In genomic region chr17:16463341-16464000, GRCh38 we compare ENCODE assay signal across 9 cellular contexts. TPM values are rescaled to one million over a fixed set of nuclear protein-coding genes. Genes with fewer than 3 reads are reported as not detected.
A peak's percentile ranks its signal among the peaks of the same experiment; 100 is the strongest.
DNase-seq lines count a peak whose midpoint lies in the region; ATAC-seq and TF ChIP-seq lines count a peak whose summit lies in the region.
"Had no signal": no experiment of that assay in that cellular context is flagged by ENCODE, and none has a peak within 500 bp of the region (broad histone marks: within the 10 kb centered on the region; RNA-seq: fewer than 3 reads in every experiment).

No MANE protein-coding gene starts in this region.

- H3K4me3 ChIP-seq in HFF-Myc (replicated peaks; ENCODE audit: low read depth, low read length) (no peak overlapping the region), SJCRH30 (no peak overlapping the region), fibroblast of the aortic adventitia (ENCODE audit: low read depth, low read length) (no peak overlapping the region), skeletal muscle satellite cell (ENCODE audit: low read length) (no peak overlapping the region), tibial artery (no peak overlapping the region)

- no peaks in the 10 kb centered on the region for H3K27me3 Mint-ChIP-seq in activated T-helper 2 cell treated with anti-CD3 and anti-CD28 coated beads, Interferon-gamma antibody, Interleukin-2, Interleukin-4, amounts not matched to agents 10 μg/mL and 5 μg/mL and 100 μg/mL, durations not matched to agents 14 hours and 24 hours and 36 hours (ENCODE audit: low read depth)

- no peak overlapping the region for H3K9ac ChIP-seq in skeletal muscle satellite cell (ENCODE audit: low read depth, low read length)

- H3K9me3 ChIP-seq in SJCRH30 (replicated peaks) (no peaks in the 10 kb centered on the region), skeletal muscle satellite cell (replicated peaks; ENCODE audit: low read length) (no peaks in the 10 kb centered on the region), tibial artery (no peaks in the 10 kb centered on the region)

- H3K9me3 Mint-ChIP-seq in activated T-helper 2 cell treated with anti-CD3 and anti-CD28 coated beads, Interferon-gamma antibody, Interleukin-2, Interleukin-4, amounts not matched to agents 10 μg/mL and 5 μg/mL and 100 μg/mL, durations not matched to agents 14 hours and 24 hours and 36 hours: no peaks in the 10 kb centered on the region

- H3K4me1 ChIP-seq in SJCRH30 (peaks cover 5% of the 10 kb centered on the region; the same call in 1 of the 2 replicates), skeletal muscle satellite cell (ENCODE audit: control insufficient read depth, insufficient read depth, low read length) (peaks cover 12% of the 10 kb centered on the region), tibial artery (peaks cover 0 to 5% (median 0%) of the 10 kb centered on the region in 4 donors)

- no peak overlapping the region for H3K27ac Mint-ChIP-seq in activated T-helper 2 cell treated with anti-CD3 and anti-CD28 coated beads, Interferon-gamma antibody, Interleukin-2, Interleukin-4, amounts not matched to agents 10 μg/mL and 5 μg/mL and 100 μg/mL, durations not matched to agents 14 hours and 24 hours and 36 hours

- peak; percentile 32 for TF ChIP-seq CTCF in HFF-Myc (IDR thresholded peaks at IDR 0.05; ENCODE audit: low read depth, low read length, missing control alignments)
- peak; percentile 19 for TF ChIP-seq CTCF in fibroblast of the aortic adventitia (IDR thresholded peaks at IDR 0.05; ENCODE audit: insufficient read depth, low read length)
- TF ChIP-seq CTCF in tibial artery (IDR thresholded peaks at IDR 0.05): peak in 1 of 2 experiments; percentile 24

- no peaks in the 10 kb centered on the region for H3K4me1 Mint-ChIP-seq in activated T-helper 2 cell treated with anti-CD3 and anti-CD28 coated beads, Interferon-gamma antibody, Interleukin-2, Interleukin-4, amounts not matched to agents 10 μg/mL and 5 μg/mL and 100 μg/mL, durations not matched to agents 14 hours and 24 hours and 36 hours (ENCODE audit: low read depth)

- H3K36me3 ChIP-seq in SJCRH30: no peaks in the 10 kb centered on the region
- peaks cover 2% of the 10 kb centered on the region for H3K36me3 ChIP-seq in skeletal muscle satellite cell (ENCODE audit: insufficient read depth, low read length)
- peaks cover 0 to 16% (median 4%) of the 10 kb centered on the region in 3 donors for H3K36me3 ChIP-seq in tibial artery

- H3K4me3 Mint-ChIP-seq in activated T-helper 2 cell treated with anti-CD3 and anti-CD28 coated beads, Interferon-gamma antibody, Interleukin-2, Interleukin-4, amounts not matched to agents 10 μg/mL and 5 μg/mL and 100 μg/mL, durations not matched to agents 14 hours and 24 hours and 36 hours (ENCODE audit: low read depth): no peak overlapping the region

- H3K27ac ChIP-seq in SJCRH30 (no peak overlapping the region), tibial artery (no peak overlapping the region)
- H3K27ac ChIP-seq: HL-60 had no signal

- H3K4me2 ChIP-seq in skeletal muscle satellite cell (ENCODE audit: low read length): peak overlapping the region; percentile 14

- H3K27me3 ChIP-seq in SJCRH30 (no peaks in the 10 kb centered on the region), skeletal muscle satellite cell (ENCODE audit: control insufficient read depth, insufficient read depth, low read length) (peaks cover 3% of the 10 kb centered on the region), tibial artery (no peaks in the 10 kb centered on the region)

- ATAC-seq in HG02884 (IDR thresholded peaks at IDR 0.05; ENCODE audit: unreplicated experiment): no peak

- intact Hi-C loops in activated T-helper 2 cell treated with anti-CD3 and anti-CD28 coated beads, Interferon-gamma antibody, Interleukin-2, Interleukin-4, amounts not matched to agents 10 μg/mL and 5 μg/mL and 100 μg/mL, durations not matched to agents 14 hours and 24 hours and 36 hours (cut with micrococcal nuclease): no loop called here
- intact Hi-C loops in tibial artery (cut with DNase I; ENCODE audit: low total_unique reads): no loop called here

- no peak for DNase-seq in HFF-Myc (ENCODE audit: extremely low read depth, low read depth)
- peak; percentile 58 to 66 for DNase-seq in SJCRH30
- DNase-seq in fibroblast of the aortic adventitia (ENCODE audit: low read depth): peak; percentile 55
- no peak for DNase-seq in NCI-H1436 treated with DMSO at 0.1 percent for 48 hours (lab: John Stamatoyannopoulos, UW)
- DNase-seq in activated T-helper 2 cell treated with anti-CD3 and anti-CD28 coated beads, Interferon-gamma antibody, Interleukin-2, Interleukin-4, amounts not matched to agents 10 μg/mL and 5 μg/mL and 100 μg/mL, durations not matched to agents 14 hours and 24 hours and 36 hours (ENCODE audit: low spot score): no peak
- no peak for DNase-seq in tibial artery

- peaks cover 10% of the 10 kb centered on the region for H3K36me3 Mint-ChIP-seq in activated T-helper 2 cell treated with anti-CD3 and anti-CD28 coated beads, Interferon-gamma antibody, Interleukin-2, Interleukin-4, amounts not matched to agents 10 μg/mL and 5 μg/mL and 100 μg/mL, durations not matched to agents 14 hours and 24 hours and 36 hours (ENCODE audit: low read depth)

RNA-seq across cellular contexts. Expression of gene LRRC75A, which starts 28.5 kb away (rescaled TPM):
- total RNA-seq in SJCRH30 (2014; rRNA removed; shearing (Covaris generic)): 3.7 and 4.8 TPM in 2 replicates
- 3.6 and 6.1 TPM in 2 replicates for total RNA-seq in fibroblast of the aortic adventitia (ENCODE audit: low replicate concordance)
- total RNA-seq in skeletal muscle satellite cell (2012; rRNA removed): 0.51 and 0.87 TPM in 2 replicates
- 2.0 and 2.6 TPM in 2 replicates for total RNA-seq in activated T-helper 2 cell treated with anti-CD3 and anti-CD28 coated beads, Interferon-gamma antibody, Interleukin-2, Interleukin-4, amounts not matched to agents 10 μg/mL and 5 μg/mL and 100 μg/mL, durations not matched to agents 14 hours and 24 hours and 36 hours

RNA-seq across cellular contexts. Expression of gene TRPV2, which starts 48.1 kb away (rescaled TPM):
- 0.42 and 0.63 TPM in 2 replicates for total RNA-seq in SJCRH30 (2014; rRNA removed; shearing (Covaris generic))
- total RNA-seq in fibroblast of the aortic adventitia (ENCODE audit: low replicate concordance): 5.3 and 45.3 TPM in 2 replicates
- total RNA-seq in skeletal muscle satellite cell (2012; rRNA removed): 59.8 and 117 TPM in 2 replicates
- 44.4 and 46.8 TPM in 2 replicates for total RNA-seq in activated T-helper 2 cell treated with anti-CD3 and anti-CD28 coated beads, Interferon-gamma antibody, Interleukin-2, Interleukin-4, amounts not matched to agents 10 μg/mL and 5 μg/mL and 100 μg/mL, durations not matched to agents 14 hours and 24 hours and 36 hours

Comparison
In these comparisons a context has a peak if more than half of its experiments do, and no peak if none do; other contexts are left out.
1. DNase-seq: peak in SJCRH30 (2 of 2) and fibroblast of the aortic adventitia (single experiment); none in HFF-Myc (single experiment), NCI-H1436 treated with DMSO at 0.1 percent for 48 hours (single experiment), activated T-helper 2 cell treated with anti-CD3 and anti-CD28 coated beads, Interferon-gamma antibody, Interleukin-2, Interleukin-4, amounts not matched to agents 10 μg/mL and 5 μg/mL and 100 μg/mL, durations not matched to agents 14 hours and 24 hours and 36 hours (single experiment) and tibial artery (0 of 2).